Comparison of ENCODE assay signal across 9 cellular contexts in genomic region chr2:102020596-102021170, GRCh38. TPM values are rescaled to one million over a fixed set of nuclear protein-coding genes. Genes with fewer than 3 reads are reported as not detected.
DNase-seq lines count a peak whose midpoint lies in the region; FAIRE-seq and TF ChIP-seq lines count a peak whose summit lies in the region.
"Had no signal": no experiment of that assay in that cellular context is flagged by ENCODE, and none has a peak within 500 bp of the region (broad histone marks: within the 10 kb centered on the region; RNA-seq: fewer than 3 reads in every experiment).

No MANE protein-coding gene starts in this region.

- H3K4me1 Mint-ChIP-seq in neural crest cell = no peaks in the 10 kb centered on the region

- peak; percentile 58 for DNase-seq in GM19238 (ENCODE audit: insufficient read length, low spot score)
- peak; percentile 41 for DNase-seq in HS-27A (ENCODE audit: low read depth)
- DNase-seq in RCC 7860 (ENCODE audit: low spot score) = peak; percentile 75
- peak; percentile 63 for DNase-seq in activated T-helper 1 cell treated with Interleukin-2 at 50 U/mL for 16 hours (ENCODE audit: low read depth)
- DNase-seq in fibroblast of peridontal ligament (ENCODE audit: extremely low read depth) = peak; percentile 90
- peak; percentile 92 for DNase-seq in neural crest cell (ENCODE audit: low read depth, low spot score)
- DNase-seq in stimulated activated naive CD4-positive, alpha-beta T cell treated with Interleukin-2 at 50 U/mL for 16 hours (lab: John Stamatoyannopoulos, UW) = peak; percentile 79

- H3K9ac ChIP-seq in BLaER1 treated with 17β-estradiol and CSF1 and Interleukin-3, amounts not matched to agents 10 nM and 100 nM = no peak overlapping the region

- FAIRE-seq in RCC 7860 (lab: Jason Lieb, UNC) = peak; percentile 12

- H3K9me3 ChIP-seq in BLaER1 treated with 17β-estradiol and CSF1 and Interleukin-3, amounts not matched to agents 10 nM and 100 nM (replicated peaks in 1 of 11) = peaks cover 0 to 4% (median 0%) of the 10 kb centered on the region in 11 experiments; a peak in 1 of 22 replicates

- H3K4me2 ChIP-seq in BLaER1 treated with 17β-estradiol and CSF1 and Interleukin-3, amounts not matched to agents 10 nM and 100 nM = peak overlapping the region in 7 of 11 experiments; percentile 20 to 54 (median 39); a peak in 11 of 22 replicates

- no peak overlapping the region for H3K27ac ChIP-seq in BLaER1 treated with 17β-estradiol and CSF1 and Interleukin-3, amounts not matched to agents 10 nM and 100 nM
- H3K27ac ChIP-seq: SK-N-MC had no signal

- H3K4me3 ChIP-seq in BLaER1 treated with 17β-estradiol and CSF1 and Interleukin-3, amounts not matched to agents 10 nM and 100 nM = no peak overlapping the region
- H3K4me3 ChIP-seq: SK-N-MC had no signal

- no peaks in the 10 kb centered on the region; a peak in 1 of 22 replicates for H3K27me3 ChIP-seq in BLaER1 treated with 17β-estradiol and CSF1 and Interleukin-3, amounts not matched to agents 10 nM and 100 nM

- H3K27ac Mint-ChIP-seq in neural crest cell (ENCODE audit: unreplicated experiment) = no peak overlapping the region

- no peaks in the 10 kb centered on the region for H4K20me1 ChIP-seq in BLaER1 treated with 17β-estradiol and CSF1 and Interleukin-3, amounts not matched to agents 10 nM and 100 nM

- no peaks in the 10 kb centered on the region for H3K36me3 Mint-ChIP-seq in neural crest cell (ENCODE audit: low read depth)

- peaks cover 0 to 22% (median 0%) of the 10 kb centered on the region in 11 experiments; a peak in 2 of 22 replicates for H3K36me3 ChIP-seq in BLaER1 treated with 17β-estradiol and CSF1 and Interleukin-3, amounts not matched to agents 10 nM and 100 nM

- no peaks in the 10 kb centered on the region for H3K9me3 Mint-ChIP-seq in neural crest cell

- H3K4me1 ChIP-seq in BLaER1 treated with 17β-estradiol and CSF1 and Interleukin-3, amounts not matched to agents 10 nM and 100 nM = peaks cover 26 to 53% (median 37%) of the 10 kb centered on the region in 10 experiments

- no peak overlapping the region for H3K4me3 Mint-ChIP-seq in neural crest cell

- TF ChIP-seq CTCF in neural crest cell (conservative IDR thresholded peaks at IDR 0.05) = peak; percentile 99

- peaks cover 4% of the 10 kb centered on the region for H3K27me3 Mint-ChIP-seq in neural crest cell (ENCODE audit: low read depth)

RNA-seq across cellular contexts. Expression of gene IL1R2, which starts 28.9 kb away (rescaled TPM):
- not detected in 2 replicates for total RNA-seq in neural crest cell

Comparison
In these comparisons a context has a peak if more than half of its experiments do, and no peak if none do; other contexts are left out.
1. DNase-seq: peak in every context shown above with its lines; median percentile 92 in neural crest cell; 90 in fibroblast of peridontal ligament; 79 in stimulated activated naive CD4-positive, alpha-beta T cell treated with Interleukin-2 at 50 U/mL for 16 hours; 75 in RCC 7860; 63 in activated T-helper 1 cell treated with Interleukin-2 at 50 U/mL for 16 hours; 58 in GM19238; 41 in HS-27A.